In the genomic region with DNA sequence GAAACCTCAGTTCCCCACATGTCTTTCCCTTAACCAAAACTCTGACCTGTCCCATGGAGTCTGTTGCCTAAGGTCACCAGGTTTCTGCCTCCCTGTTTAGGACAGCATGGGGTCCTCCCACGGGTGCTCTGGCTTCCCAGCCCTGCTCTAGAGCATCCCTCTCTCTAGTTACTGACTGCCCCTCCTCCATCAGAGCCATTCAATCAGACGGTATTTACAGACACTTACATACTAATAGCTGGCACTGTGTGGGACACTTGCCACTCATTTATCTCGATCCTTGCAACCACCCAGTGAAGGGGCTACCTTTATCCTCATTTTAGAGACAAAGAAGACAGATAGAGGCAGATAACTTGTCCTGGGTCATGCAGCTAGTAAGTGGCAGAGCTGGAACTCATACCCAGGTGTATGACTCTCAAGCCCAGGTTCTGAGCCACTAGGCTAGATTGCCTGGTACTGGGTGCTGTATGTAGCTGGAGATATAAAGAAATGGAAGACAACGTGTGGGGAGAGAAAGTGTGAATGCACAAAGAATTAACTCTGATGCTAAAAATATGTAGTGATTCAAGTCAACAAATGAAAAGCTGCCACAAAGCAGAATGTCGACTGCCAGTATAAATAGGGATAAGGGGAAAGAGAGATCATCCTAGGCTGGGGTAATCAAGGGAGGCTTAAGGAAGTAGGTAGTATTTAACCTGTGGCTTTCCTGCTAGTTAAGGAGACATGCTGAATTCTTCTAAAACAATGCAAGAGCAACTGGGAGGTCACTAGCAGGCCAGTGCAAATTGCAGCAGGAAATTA, we compare ENCODE assay signal across 20 cellular contexts.
"Had no signal": no experiment of that assay in that cellular context is flagged by ENCODE, and none has a peak within 500 bp of the region (broad histone marks: within the 10 kb centered on the region; RNA-seq: fewer than 3 reads in every experiment).

No MANE protein-coding gene starts in this region.

- H3K9me3 Mint-ChIP-seq: activated CD4-positive, alpha-beta T cell treated with anti-CD3 and anti-CD28 coated beads, Interleukin-2, amount 10 ng/mL, durations not matched to agents 7 days and 5 days; central memory CD8-positive, alpha-beta T cell; stimulated activated naive B cell treated with anti-CD40 and anti-IgM and Interleukin-4, amounts not matched to agents 10 μg/mL and 1 μg/mL and 100 μg/mL, for 72 hours; T-cell had no signal

- H3K27me3 Mint-ChIP-seq: progenitor cell of endocrine pancreas, T-cell had no signal

- H3K36me3 Mint-ChIP-seq: stimulated activated naive B cell treated with anti-CD40 and anti-IgM and Interleukin-4, amounts not matched to agents 10 μg/mL and 1 μg/mL and 100 μg/mL, for 72 hours; T-cell had no signal

- H3K9me3 ChIP-seq: colonic mucosa, lower lobe of right lung, sigmoid colon had no signal

- H3K4me1 Mint-ChIP-seq: central memory CD8-positive, alpha-beta T cell; stimulated activated naive B cell treated with anti-CD40 and anti-IgM and Interleukin-4, amounts not matched to agents 10 μg/mL and 1 μg/mL and 100 μg/mL, for 72 hours had no signal

- H3K4me1 ChIP-seq: colonic mucosa, lower lobe of right lung, sigmoid colon, spleen had no signal

- ATAC-seq: lower lobe of right lung; SK-N-SH treated with all-trans-retinoic acid at 6 μM for 48 hours; stimulated activated naive B cell treated with anti-CD40 and anti-IgM and Interleukin-4, amounts not matched to agents 10 μg/mL and 1 μg/mL and 100 μg/mL, for 72 hours; T-cell had no signal

- H3K27me3 ChIP-seq: brain microvascular endothelial cell, colonic mucosa, sigmoid colon, spleen had no signal

- H3K27ac Mint-ChIP-seq: activated CD4-positive, alpha-beta T cell treated with anti-CD3 and anti-CD28 coated beads, Interleukin-2, amount 10 ng/mL, durations not matched to agents 7 days and 5 days; progenitor cell of endocrine pancreas; stimulated activated naive B cell treated with anti-CD40 and anti-IgM and Interleukin-4, amounts not matched to agents 10 μg/mL and 1 μg/mL and 100 μg/mL, for 72 hours; T-cell had no signal

- H3K36me3 ChIP-seq: brain microvascular endothelial cell, colonic mucosa, lower lobe of right lung, sigmoid colon, spleen had no signal

- H3K27ac ChIP-seq: brain microvascular endothelial cell, colonic mucosa, lower lobe of right lung, sigmoid colon, spleen had no signal

- DNase-seq: activated CD4-positive, alpha-beta T cell treated with anti-CD3 and anti-CD28 coated beads, Interleukin-2, amount 10 ng/mL, durations not matched to agents 7 days and 5 days; activated CD8-positive, alpha-beta memory T cell treated with anti-CD3 and anti-CD28 coated beads, Interleukin-2, amount 50 U/mL, for 4 hours; activated effector memory CD4-positive, alpha-beta T cell treated with anti-CD3 and anti-CD28 coated beads, Interleukin-2, amount 50 U/mL, for 16 hours; activated naive CD4-positive, alpha-beta T cell treated with anti-CD3 and anti-CD28 coated beads, Interleukin-2, amount 50 U/mL, for 16 hours; activated T-cell treated with anti-CD3 and anti-CD28 coated beads, Interleukin-2, amount 50 U/mL, for 48 hours; aorta; brain microvascular endothelial cell; colonic mucosa; kidney glomerular epithelial cell; lower lobe of right lung; occipital lobe; sigmoid colon; spleen; stimulated activated CD4-positive, alpha-beta T cell treated with anti-CD3 and anti-CD28 coated beads, Interleukin-4, amount 100 ng/mL, for 4 hours; stimulated activated naive B cell treated with anti-CD40 and anti-IgM and Interleukin-4, amounts not matched to agents 10 μg/mL and 1 μg/mL and 100 μg/mL, for 72 hours; T-cell; T-helper 9 cell had no signal

- H3K4me3 ChIP-seq: colonic mucosa, lower lobe of right lung, sigmoid colon, spleen had no signal

- H3K4me3 Mint-ChIP-seq: activated CD4-positive, alpha-beta T cell treated with anti-CD3 and anti-CD28 coated beads, Interleukin-2, amount 10 ng/mL, durations not matched to agents 7 days and 5 days; central memory CD8-positive, alpha-beta T cell; stimulated activated naive B cell treated with anti-CD40 and anti-IgM and Interleukin-4, amounts not matched to agents 10 μg/mL and 1 μg/mL and 100 μg/mL, for 72 hours had no signal
